ENCODE assay signal across 27 cellular contexts in genomic region chrX:72568406-72569092, GRCh38. TPM values are rescaled to one million over a fixed set of nuclear protein-coding genes. Genes with fewer than 3 reads are reported as not detected.
DNase-seq lines count a peak whose midpoint lies in the region; ATAC-seq and TF ChIP-seq lines count a peak whose summit lies in the region.
"Had no signal": no experiment of that assay in that cellular context is flagged by ENCODE, and none has a peak within 500 bp of the region (broad histone marks: within the 10 kb centered on the region; RNA-seq: fewer than 3 reads in every experiment).

No MANE protein-coding gene starts in this region.

- no peak overlapping the region for H3K4ac ChIP-seq in H9 (ENCODE audit: low read depth, low read length)

- no peak overlapping the region for H3K23ac ChIP-seq in H9 (ENCODE audit: insufficient read length, low read depth, low read length)

- no peak overlapping the region for H3K27ac Mint-ChIP-seq in H9
- H3K27ac Mint-ChIP-seq: activated CD4-positive, alpha-beta memory T cell treated with anti-CD3 and anti-CD28 coated beads for 36 hours; activated naive CD4-positive, alpha-beta T cell treated with anti-CD3 and anti-CD28 coated beads, Interleukin-2, amount 50 U/mL, for 72 hours; activated T-helper 17 cell treated with anti-CD3 and anti-CD28 coated beads, Interleukin-2, amount 50 U/mL, for 72 hours; CD4-positive, alpha-beta T cell; neural progenitor cell had no signal

- no peak overlapping the region for H2BK5ac ChIP-seq in H9 (ENCODE audit: insufficient read length, low read length)

- H3K9me3 Mint-ChIP-seq in H9: peaks cover 64 to 71% of the 10 kb centered on the region in 2 experiments
- H3K9me3 Mint-ChIP-seq: activated CD4-positive, alpha-beta memory T cell treated with anti-CD3 and anti-CD28 coated beads for 36 hours; activated naive CD4-positive, alpha-beta T cell treated with anti-CD3 and anti-CD28 coated beads, Interleukin-2, amount 50 U/mL, for 72 hours; activated T-helper 17 cell treated with anti-CD3 and anti-CD28 coated beads, Interleukin-2, amount 50 U/mL, for 72 hours; CD4-positive, alpha-beta T cell; neural progenitor cell had no signal

- no peak overlapping the region for H3K9ac ChIP-seq in skeletal muscle satellite cell (ENCODE audit: low read depth, low read length)
- no peak overlapping the region for H3K9ac ChIP-seq in H9 (ENCODE audit: extremely low read depth, insufficient read length, low read length)
- H3K9ac ChIP-seq: neural progenitor cell had no signal

- no peak overlapping the region for H3K4me3 ChIP-seq in Jurkat, Clone E6-1 (ENCODE audit: low read length)
- H3K4me3 ChIP-seq in fibroblast of pulmonary artery (replicated peaks; ENCODE audit: low read depth, low read length) (no peak overlapping the region), skeletal muscle satellite cell (ENCODE audit: low read length) (no peak overlapping the region)
- H3K4me3 ChIP-seq: lung, mucosa of descending colon, neural progenitor cell, stomach, tibial artery had no signal

- H3K36me3 Mint-ChIP-seq in H9 (ENCODE audit: insufficient read depth in 1 of 3, low read depth in 3 of 3): peaks cover 22 to 56% (median 52%) of the 10 kb centered on the region in 3 experiments

- H3K36me3 ChIP-seq in skeletal muscle satellite cell (ENCODE audit: insufficient read depth, low read length): peaks cover 27% of the 10 kb centered on the region

- DNase-seq in Jurkat, Clone E6-1 (ENCODE audit: low read depth, low spot score): peak; percentile 18
- peak; percentile 78 for DNase-seq in amniotic epithelial cell (ENCODE audit: low read depth)
- DNase-seq in fibroblast of pulmonary artery (ENCODE audit: low read depth): peak; percentile 62
- DNase-seq in T-helper 2 cell: no peak
- DNase-seq in H9: no peak
- DNase-seq: activated CD4-positive, alpha-beta memory T cell treated with anti-CD3 and anti-CD28 coated beads for 36 hours; activated CD8-positive, alpha-beta memory T cell treated with anti-CD3 and anti-CD28 coated beads, Interleukin-2, amount 50 U/mL, for 48 hours; CD4-positive, alpha-beta T cell; DMS 273 treated with DMSO at 0.1 percent for 48 hours; effector CD4-positive, alpha-beta T cell; GOT3; kidney glomerular epithelial cell; mucosa of descending colon; NCI-H1048; NCI-H1694 treated with DMSO at 0.1 percent for 48 hours; NCI-H2171 treated with DMSO at 0.1 percent for 48 hours; posterior cingulate gyrus; stomach; T-helper 9 cell; tibial artery had no signal

- H3K9me3 ChIP-seq in skeletal muscle satellite cell (replicated peaks; ENCODE audit: low read length) (no peaks in the 10 kb centered on the region), H9 (ENCODE audit: control insufficient read depth, low read depth, low read length) (peaks cover 27% of the 10 kb centered on the region)
- H3K9me3 ChIP-seq: mucosa of descending colon, stomach, tibial artery had no signal

- H3K27me3 ChIP-seq in skeletal muscle satellite cell (ENCODE audit: control insufficient read depth, insufficient read depth, low read length) (peaks cover 7% of the 10 kb centered on the region), H9 (ENCODE audit: insufficient read depth, low read length) (no peaks in the 10 kb centered on the region)
- H3K27me3 ChIP-seq: neural progenitor cell, stomach, tibial artery had no signal

- H4K91ac ChIP-seq in H9 (ENCODE audit: insufficient read length, low read depth, low read length): no peak overlapping the region

- H3K79me2 ChIP-seq in H9 (ENCODE audit: insufficient read depth, low read length): no peaks in the 10 kb centered on the region

- H3K79me1 ChIP-seq in H9 (ENCODE audit: insufficient read depth, low read depth, low read length, poor library complexity, severe bottlenecking): no peaks in the 10 kb centered on the region

- H3K18ac ChIP-seq in H9 (ENCODE audit: insufficient read length, low read depth, low read length): no peak overlapping the region

- H3K56ac ChIP-seq in H9 (ENCODE audit: insufficient read length, low read depth, low read length): no peak overlapping the region

- H2BK120ac ChIP-seq in H9 (ENCODE audit: low read depth, low read length, poor library complexity, severe bottlenecking): no peak overlapping the region

- no peak overlapping the region for H2BK15ac ChIP-seq in H9 (ENCODE audit: low read depth, low read length)

- H3K14ac ChIP-seq in H9 (ENCODE audit: insufficient read depth, low read length): no peak overlapping the region

- H4K8ac ChIP-seq in H9 (replicated peaks; ENCODE audit: insufficient read length, low read depth, low read length): no peak overlapping the region

- no peaks in the 10 kb centered on the region for H3K27me3 Mint-ChIP-seq in H9 (ENCODE audit: low read depth)
- H3K27me3 Mint-ChIP-seq: activated CD4-positive, alpha-beta memory T cell treated with anti-CD3 and anti-CD28 coated beads for 36 hours; activated T-helper 17 cell treated with anti-CD3 and anti-CD28 coated beads, Interleukin-2, amount 50 U/mL, for 72 hours; CD4-positive, alpha-beta T cell had no signal

- no peak overlapping the region for H2BK20ac ChIP-seq in H9 (ENCODE audit: low read depth, low read length, poor library complexity, severe bottlenecking)

- TF ChIP-seq CTCF in fibroblast of pulmonary artery (IDR thresholded peaks at IDR 0.05; ENCODE audit: low read length, missing control alignments): no peak
- no peak for TF ChIP-seq CTCF in H9 (conservative IDR thresholded peaks at IDR 0.05)

- H2AFZ ChIP-seq in H9 (ENCODE audit: low read length): no peak overlapping the region
- H2AFZ ChIP-seq: neural progenitor cell had no signal

- no CpG with 5 or more reads among the region's 6 CpGs for WGBS in H9 (ENCODE audit: extremely low coverage, insufficient read length, low lambda C conversion rate)

- no peak overlapping the region for H3K4me3 Mint-ChIP-seq in H9
- H3K4me3 Mint-ChIP-seq: activated CD4-positive, alpha-beta memory T cell treated with anti-CD3 and anti-CD28 coated beads for 36 hours; activated T-helper 17 cell treated with anti-CD3 and anti-CD28 coated beads, Interleukin-2, amount 50 U/mL, for 72 hours; CD4-positive, alpha-beta T cell; neural progenitor cell had no signal

- H4K5ac ChIP-seq in H9 (ENCODE audit: insufficient read length, low read depth, low read length): no peak overlapping the region

- no peak overlapping the region for H3K27ac ChIP-seq in H9 (ENCODE audit: insufficient read length, low read depth, low read length)
- H3K27ac ChIP-seq: neural progenitor cell, stomach, tibial artery had no signal

- no peak overlapping the region for H2AK5ac ChIP-seq in H9 (ENCODE audit: insufficient read length, low read length)

- no peaks in the 10 kb centered on the region for H4K20me1 ChIP-seq in H9 (ENCODE audit: control insufficient read depth, insufficient read depth, insufficient read length)

- H3K4me1 Mint-ChIP-seq in H9: no peaks in the 10 kb centered on the region; a peak in 1 of 4 replicates
- H3K4me1 Mint-ChIP-seq: activated T-helper 17 cell treated with anti-CD3 and anti-CD28 coated beads, Interleukin-2, amount 50 U/mL, for 72 hours had no signal

- peaks cover 4% of the 10 kb centered on the region for H3K23me2 ChIP-seq in H9 (ENCODE audit: insufficient read length, low read depth, low read length, poor library complexity, severe bottlenecking)

- H2BK12ac ChIP-seq in H9 (ENCODE audit: insufficient read length, low read depth, low read length): no peak overlapping the region

- H3T11ph ChIP-seq in H9 (ENCODE audit: low read length): no peak overlapping the region

- H3K4me2 ChIP-seq in skeletal muscle satellite cell (ENCODE audit: low read length) (peak overlapping the region; percentile 7), H9 (ENCODE audit: insufficient read depth, insufficient read length, low read length) (no peak overlapping the region)
- H3K4me2 ChIP-seq: neural progenitor cell had no signal

- H3K4me1 ChIP-seq in skeletal muscle satellite cell (ENCODE audit: control insufficient read depth, insufficient read depth, low read length): peaks cover 17% of the 10 kb centered on the region
- no peaks in the 10 kb centered on the region for H3K4me1 ChIP-seq in H9 (ENCODE audit: insufficient read depth, low read length)
- H3K4me1 ChIP-seq: neural progenitor cell had no signal

- no peak for ATAC-seq in GM21723 (IDR thresholded peaks at IDR 0.05; ENCODE audit: unreplicated experiment)
- ATAC-seq: activated naive CD4-positive, alpha-beta T cell treated with anti-CD3 and anti-CD28 coated beads, Interleukin-2, amount 50 U/mL, for 72 hours; activated T-helper 17 cell treated with anti-CD3 and anti-CD28 coated beads, Interleukin-2, amount 50 U/mL, for 72 hours; mucosa of descending colon; sciatic nerve had no signal

RNA-seq across cellular contexts. Expression of gene HDAC8, which starts 4.1 kb away (rescaled TPM):
- polyA plus RNA-seq in Jurkat, Clone E6-1 (2012; ENCODE audit: insufficient read depth, insufficient read length): 16.5 TPM
- total RNA-seq in skeletal muscle satellite cell (2012; rRNA removed): 19.4 and 24.6 TPM in 2 replicates
- total RNA-seq in H9 (2021): 21.4 and 21.6 TPM in 2 replicates

Comparison
In these comparisons a context has a peak if more than half of its experiments do, and no peak if none do; other contexts are left out.
1. DNase-seq: peak in Jurkat, Clone E6-1 (single experiment), amniotic epithelial cell (single experiment) and fibroblast of pulmonary artery (single experiment); none in T-helper 2 cell (0 of 5) and H9 (single experiment).